ENCODE assay signal across 18 cellular contexts in genomic region chr6:100043961-100044360, GRCh38. TPM values are rescaled to one million over a fixed set of nuclear protein-coding genes. Genes with fewer than 3 reads are reported as not detected.
"Had no signal": no experiment of that assay in that cellular context is flagged by ENCODE, and none has a peak within 500 bp of the region (broad histone marks: within the 10 kb centered on the region; RNA-seq: fewer than 3 reads in every experiment).

No MANE protein-coding gene starts in this region.

RNA-seq across cellular contexts. Expression of gene MCHR2, which starts 49.9 kb away (rescaled TPM):
- total RNA-seq: natural killer cell, osteoblast, ovary, progenitor cell of endocrine pancreas, psoas muscle, renal cortical epithelial cell, right cardiac atrium, right lobe of liver, smooth muscle cell, spleen, suprapubic skin, transverse colon, upper lobe of right lung, uterus had no signal
- polyA plus RNA-seq: neural cell, ovary, psoas muscle, right cardiac atrium, sigmoid colon, smooth muscle cell, spleen, thymus, urinary bladder had no signal
